1 cellular context compared by ENCODE assay signal in the genomic region with DNA sequence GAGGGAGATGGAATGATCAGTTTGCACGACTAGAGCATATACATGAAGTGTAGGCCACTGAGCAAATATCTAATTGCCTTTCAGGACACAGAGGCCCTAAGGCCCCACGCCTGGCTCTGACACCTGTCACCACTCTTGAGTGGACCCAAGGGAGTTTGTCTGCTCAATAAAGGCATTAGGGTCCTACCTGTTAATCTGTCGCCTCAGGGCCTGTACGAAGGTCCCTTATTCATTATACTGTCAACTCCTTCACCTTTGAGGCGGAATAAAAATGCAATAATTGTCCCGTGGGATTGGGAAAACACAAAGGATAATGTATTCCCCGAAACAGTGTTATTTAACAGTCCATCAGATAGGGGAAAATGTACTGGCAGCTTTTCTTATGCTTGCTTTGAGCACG.
TF ChIP-seq lines count a peak whose summit lies in the region.

No MANE protein-coding gene starts in this region.

TF ChIP-seq in GM23338, 12 proteins besides CTCF, POLR2A, EP300 and RAD21 (continued from another document):
- TF ChIP-seq, protein P1, sequence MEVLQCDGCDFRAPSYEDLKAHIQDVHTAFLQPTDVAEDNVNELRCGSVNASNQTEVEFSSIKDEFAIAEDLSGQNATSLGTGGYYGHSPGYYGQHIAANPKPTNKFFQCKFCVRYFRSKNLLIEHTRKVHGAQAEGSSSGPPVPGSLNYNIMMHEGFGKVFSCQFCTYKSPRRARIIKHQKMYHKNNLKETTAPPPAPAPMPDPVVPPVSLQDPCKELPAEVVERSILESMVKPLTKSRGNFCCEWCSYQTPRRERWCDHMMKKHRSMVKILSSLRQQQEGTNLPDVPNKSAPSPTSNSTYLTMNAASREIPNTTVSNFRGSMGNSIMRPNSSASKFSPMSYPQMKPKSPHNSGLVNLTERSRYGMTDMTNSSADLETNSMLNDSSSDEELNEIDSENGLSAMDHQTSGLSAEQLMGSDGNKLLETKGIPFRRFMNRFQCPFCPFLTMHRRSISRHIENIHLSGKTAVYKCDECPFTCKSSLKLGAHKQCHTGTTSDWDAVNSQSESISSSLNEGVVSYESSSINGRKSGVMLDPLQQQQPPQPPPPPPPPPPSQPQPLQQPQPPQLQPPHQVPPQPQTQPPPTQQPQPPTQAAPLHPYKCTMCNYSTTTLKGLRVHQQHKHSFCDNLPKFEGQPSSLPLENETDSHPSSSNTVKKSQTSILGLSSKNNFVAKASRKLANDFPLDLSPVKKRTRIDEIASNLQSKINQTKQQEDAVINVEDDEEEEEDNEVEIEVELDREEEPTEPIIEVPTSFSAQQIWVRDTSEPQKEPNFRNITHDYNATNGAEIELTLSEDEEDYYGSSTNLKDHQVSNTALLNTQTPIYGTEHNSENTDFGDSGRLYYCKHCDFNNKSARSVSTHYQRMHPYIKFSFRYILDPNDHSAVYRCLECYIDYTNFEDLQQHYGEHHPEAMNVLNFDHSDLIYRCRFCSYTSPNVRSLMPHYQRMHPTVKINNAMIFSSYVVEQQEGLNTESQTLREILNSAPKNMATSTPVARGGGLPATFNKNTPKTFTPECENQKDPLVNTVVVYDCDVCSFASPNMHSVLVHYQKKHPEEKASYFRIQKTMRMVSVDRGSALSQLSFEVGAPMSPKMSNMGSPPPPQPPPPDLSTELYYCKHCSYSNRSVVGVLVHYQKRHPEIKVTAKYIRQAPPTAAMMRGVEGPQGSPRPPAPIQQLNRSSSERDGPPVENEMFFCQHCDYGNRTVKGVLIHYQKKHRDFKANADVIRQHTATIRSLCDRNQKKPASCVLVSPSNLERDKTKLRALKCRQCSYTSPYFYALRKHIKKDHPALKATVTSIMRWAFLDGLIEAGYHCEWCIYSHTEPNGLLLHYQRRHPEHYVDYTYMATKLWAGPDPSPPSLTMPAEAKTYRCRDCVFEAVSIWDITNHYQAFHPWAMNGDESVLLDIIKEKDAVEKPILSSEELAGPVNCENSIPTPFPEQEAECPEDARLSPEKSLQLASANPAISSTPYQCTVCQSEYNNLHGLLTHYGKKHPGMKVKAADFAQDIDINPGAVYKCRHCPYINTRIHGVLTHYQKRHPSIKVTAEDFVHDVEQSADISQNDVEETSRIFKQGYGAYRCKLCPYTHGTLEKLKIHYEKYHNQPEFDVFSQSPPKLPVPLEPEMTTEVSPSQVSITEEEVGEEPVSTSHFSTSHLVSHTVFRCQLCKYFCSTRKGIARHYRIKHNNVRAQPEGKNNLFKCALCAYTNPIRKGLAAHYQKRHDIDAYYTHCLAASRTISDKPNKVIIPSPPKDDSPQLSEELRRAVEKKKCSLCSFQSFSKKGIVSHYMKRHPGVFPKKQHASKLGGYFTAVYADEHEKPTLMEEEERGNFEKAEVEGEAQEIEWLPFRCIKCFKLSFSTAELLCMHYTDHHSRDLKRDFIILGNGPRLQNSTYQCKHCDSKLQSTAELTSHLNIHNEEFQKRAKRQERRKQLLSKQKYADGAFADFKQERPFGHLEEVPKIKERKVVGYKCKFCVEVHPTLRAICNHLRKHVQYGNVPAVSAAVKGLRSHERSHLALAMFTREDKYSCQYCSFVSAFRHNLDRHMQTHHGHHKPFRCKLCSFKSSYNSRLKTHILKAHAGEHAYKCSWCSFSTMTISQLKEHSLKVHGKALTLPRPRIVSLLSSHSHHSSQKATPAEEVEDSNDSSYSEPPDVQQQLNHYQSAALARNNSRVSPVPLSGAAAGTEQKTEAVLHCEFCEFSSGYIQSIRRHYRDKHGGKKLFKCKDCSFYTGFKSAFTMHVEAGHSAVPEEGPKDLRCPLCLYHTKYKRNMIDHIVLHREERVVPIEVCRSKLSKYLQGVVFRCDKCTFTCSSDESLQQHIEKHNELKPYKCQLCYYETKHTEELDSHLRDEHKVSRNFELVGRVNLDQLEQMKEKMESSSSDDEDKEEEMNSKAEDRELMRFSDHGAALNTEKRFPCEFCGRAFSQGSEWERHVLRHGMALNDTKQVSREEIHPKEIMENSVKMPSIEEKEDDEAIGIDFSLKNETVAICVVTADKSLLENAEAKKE (CRISPR knock-in tag; IDR thresholded peaks at IDR 0.05), result no peak
- no peak for TF ChIP-seq ZNF331 (CRISPR knock-in tag; IDR thresholded peaks at IDR 0.05; ENCODE audit: low read depth)
- no peak for TF ChIP-seq CREB1 (CRISPR knock-in tag; IDR thresholded peaks at IDR 0.05; ENCODE audit: low read depth)
- no peak for TF ChIP-seq POLR2AphosphoS5 (IDR thresholded peaks at IDR 0.05; ENCODE audit: low read depth)
- TF ChIP-seq, protein P2, sequence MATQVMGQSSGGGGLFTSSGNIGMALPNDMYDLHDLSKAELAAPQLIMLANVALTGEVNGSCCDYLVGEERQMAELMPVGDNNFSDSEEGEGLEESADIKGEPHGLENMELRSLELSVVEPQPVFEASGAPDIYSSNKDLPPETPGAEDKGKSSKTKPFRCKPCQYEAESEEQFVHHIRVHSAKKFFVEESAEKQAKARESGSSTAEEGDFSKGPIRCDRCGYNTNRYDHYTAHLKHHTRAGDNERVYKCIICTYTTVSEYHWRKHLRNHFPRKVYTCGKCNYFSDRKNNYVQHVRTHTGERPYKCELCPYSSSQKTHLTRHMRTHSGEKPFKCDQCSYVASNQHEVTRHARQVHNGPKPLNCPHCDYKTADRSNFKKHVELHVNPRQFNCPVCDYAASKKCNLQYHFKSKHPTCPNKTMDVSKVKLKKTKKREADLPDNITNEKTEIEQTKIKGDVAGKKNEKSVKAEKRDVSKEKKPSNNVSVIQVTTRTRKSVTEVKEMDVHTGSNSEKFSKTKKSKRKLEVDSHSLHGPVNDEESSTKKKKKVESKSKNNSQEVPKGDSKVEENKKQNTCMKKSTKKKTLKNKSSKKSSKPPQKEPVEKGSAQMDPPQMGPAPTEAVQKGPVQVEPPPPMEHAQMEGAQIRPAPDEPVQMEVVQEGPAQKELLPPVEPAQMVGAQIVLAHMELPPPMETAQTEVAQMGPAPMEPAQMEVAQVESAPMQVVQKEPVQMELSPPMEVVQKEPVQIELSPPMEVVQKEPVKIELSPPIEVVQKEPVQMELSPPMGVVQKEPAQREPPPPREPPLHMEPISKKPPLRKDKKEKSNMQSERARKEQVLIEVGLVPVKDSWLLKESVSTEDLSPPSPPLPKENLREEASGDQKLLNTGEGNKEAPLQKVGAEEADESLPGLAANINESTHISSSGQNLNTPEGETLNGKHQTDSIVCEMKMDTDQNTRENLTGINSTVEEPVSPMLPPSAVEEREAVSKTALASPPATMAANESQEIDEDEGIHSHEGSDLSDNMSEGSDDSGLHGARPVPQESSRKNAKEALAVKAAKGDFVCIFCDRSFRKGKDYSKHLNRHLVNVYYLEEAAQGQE (IDR thresholded peaks at IDR 0.05; ENCODE audit: unreplicated experiment), result no peak
- TF ChIP-seq ETS1 (IDR thresholded peaks at IDR 0.05), result no peak
- no peak for TF ChIP-seq EZH2 (IDR thresholded peaks at IDR 0.05; ENCODE audit: low read depth, unreplicated experiment)
